In the genomic region with DNA sequence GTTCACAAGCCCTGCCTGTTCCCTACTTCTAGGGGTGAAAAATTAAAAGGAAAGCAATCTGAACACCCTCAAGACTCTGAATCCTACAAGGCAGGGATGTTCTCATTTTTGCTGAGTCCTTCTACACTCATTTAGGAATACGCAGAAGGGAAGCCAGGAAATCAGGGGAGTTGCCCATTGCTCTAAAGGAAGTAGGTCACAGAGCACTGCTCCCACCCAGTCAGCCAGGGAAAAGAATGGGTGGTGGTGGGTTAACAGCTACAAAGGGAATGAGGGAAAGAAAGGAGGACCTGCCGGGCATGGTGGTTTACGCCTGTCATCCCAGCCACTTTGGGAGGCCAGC, we compare ENCODE assay signal across 8 cellular contexts. TPM values are rescaled to one million over a fixed set of nuclear protein-coding genes. Genes with fewer than 3 reads are reported as not detected.
DNase-seq lines count a peak whose midpoint lies in the region; TF ChIP-seq lines count a peak whose summit lies in the region.

No MANE protein-coding gene starts in this region.

- no peaks in the 10 kb centered on the region for H3K27me3 ChIP-seq in HUES48 (ENCODE audit: control insufficient read depth, insufficient read depth, low read length)
- peaks cover 0 to 3% (median 0%) of the 10 kb centered on the region in 4 donors for H3K27me3 ChIP-seq in liver (ENCODE audit: control insufficient read depth in 4 of 4, insufficient read depth in 4 of 4, low read length in 3 of 4)

- H3K36me3 ChIP-seq in HUES48 (ENCODE audit: control insufficient read depth, insufficient read depth, low read length) = no peaks in the 10 kb centered on the region
- H3K36me3 ChIP-seq in liver (ENCODE audit: control insufficient read depth in 4 of 4, insufficient read depth in 3 of 4, low read depth in 1 of 4, low read length in 3 of 4) = no peaks in the 10 kb centered on the region

- H3K9me3 Mint-ChIP-seq in chondrocyte (ENCODE audit: low read depth) = no peaks in the 10 kb centered on the region

- peaks cover 82% of the 10 kb centered on the region for H3K4me1 Mint-ChIP-seq in chondrocyte (ENCODE audit: low read depth)

- 54% methylated on average over 3 of the region's 3 CpGs for WGBS in liver

- H3K27ac Mint-ChIP-seq in chondrocyte (ENCODE audit: unreplicated experiment) = peak overlapping the region; percentile 96

- no peak for TF ChIP-seq RAD21 in liver (IDR thresholded peaks at IDR 0.05)

- DNase-seq in chondrocyte (ENCODE audit: low spot score) (no peak), AG08395 (ENCODE audit: low spot score) (no peak), NCI-H446 (lab: John Stamatoyannopoulos, UW) (no peak), NOMO-1 (lab: John Stamatoyannopoulos, UW; ENCODE audit: unreplicated experiment in 2 of 2) (no peak)
- no peak for DNase-seq in stimulated activated naive CD4-positive, alpha-beta T cell (lab: John Stamatoyannopoulos, UW)

- H3K4me3 Mint-ChIP-seq in chondrocyte (ENCODE audit: unreplicated experiment) = peak overlapping the region; percentile 40

- H3K9me3 ChIP-seq in HUES48 (ENCODE audit: control insufficient read depth, insufficient read depth, low read length) = no peaks in the 10 kb centered on the region
- H3K9me3 ChIP-seq in liver (ENCODE audit: control insufficient read depth in 4 of 4, low read length in 3 of 4) = no peaks in the 10 kb centered on the region

- peak overlapping the region; percentile 95 for H3K27ac ChIP-seq in HUES48 (ENCODE audit: low read depth, low read length)
- peak overlapping the region; percentile 4 to 39 for H3K27ac ChIP-seq in liver (ENCODE audit: low read depth in 1 of 2, low read length in 2 of 2)
- peak overlapping the region; percentile 65 for H3K27ac ChIP-seq in temporal lobe (ENCODE audit: low read depth, low read length)

- H3K9ac ChIP-seq in HUES48 (ENCODE audit: low read depth, low read length) = no peak overlapping the region
- peak overlapping the region in 1 of 2 donors; percentile 7 for H3K9ac ChIP-seq in liver (ENCODE audit: low read depth in 1 of 2, low read length in 2 of 2)

- H3K27me3 Mint-ChIP-seq in chondrocyte (ENCODE audit: low read depth) = no peaks in the 10 kb centered on the region

- no peak for TF ChIP-seq CTCF in chondrocyte (IDR thresholded peaks at IDR 0.05)
- no peak for TF ChIP-seq CTCF in liver (IDR thresholded peaks at IDR 0.05; ENCODE audit: low read depth, low read length, missing input control)

- no peaks in the 10 kb centered on the region for H3K36me3 Mint-ChIP-seq in chondrocyte (ENCODE audit: low read depth)

- H3K4me3 ChIP-seq in HUES48 (ENCODE audit: low read depth, low read length) (no peak overlapping the region), liver (ENCODE audit: low read depth in 1 of 3, low read length in 3 of 3) (no peak overlapping the region)

- peaks cover 31% of the 10 kb centered on the region for H3K4me1 ChIP-seq in HUES48 (ENCODE audit: control insufficient read depth, insufficient read depth, low read length)
- H3K4me1 ChIP-seq in liver (ENCODE audit: control insufficient read depth in 4 of 4, insufficient read depth in 4 of 4, low read length in 3 of 4) = peaks cover 0 to 22% (median 13%) of the 10 kb centered on the region in 4 donors

TF ChIP-seq in liver, 16 proteins besides CTCF, POLR2A, EP300 and RAD21:
- TF ChIP-seq YY1 (IDR thresholded peaks at IDR 0.05) (no peak), NR2F2 (IDR thresholded peaks at IDR 0.05) (no peak), SP1 (IDR thresholded peaks at IDR 0.05) (no peak), TAF1 (conservative IDR thresholded peaks at IDR 0.05) (no peak), RXRA (IDR thresholded peaks at IDR 0.05) (no peak), FOXA1 (IDR thresholded peaks at IDR 0.05) (no peak), GABPA (IDR thresholded peaks at IDR 0.05 in 1 of 2, conservative IDR thresholded peaks at IDR 0.05 in 1 of 2) (no peak), EGR1 (IDR thresholded peaks at IDR 0.05; ENCODE audit: low read depth in 2 of 2) (no peak)
- TF ChIP-seq, protein P1, sequence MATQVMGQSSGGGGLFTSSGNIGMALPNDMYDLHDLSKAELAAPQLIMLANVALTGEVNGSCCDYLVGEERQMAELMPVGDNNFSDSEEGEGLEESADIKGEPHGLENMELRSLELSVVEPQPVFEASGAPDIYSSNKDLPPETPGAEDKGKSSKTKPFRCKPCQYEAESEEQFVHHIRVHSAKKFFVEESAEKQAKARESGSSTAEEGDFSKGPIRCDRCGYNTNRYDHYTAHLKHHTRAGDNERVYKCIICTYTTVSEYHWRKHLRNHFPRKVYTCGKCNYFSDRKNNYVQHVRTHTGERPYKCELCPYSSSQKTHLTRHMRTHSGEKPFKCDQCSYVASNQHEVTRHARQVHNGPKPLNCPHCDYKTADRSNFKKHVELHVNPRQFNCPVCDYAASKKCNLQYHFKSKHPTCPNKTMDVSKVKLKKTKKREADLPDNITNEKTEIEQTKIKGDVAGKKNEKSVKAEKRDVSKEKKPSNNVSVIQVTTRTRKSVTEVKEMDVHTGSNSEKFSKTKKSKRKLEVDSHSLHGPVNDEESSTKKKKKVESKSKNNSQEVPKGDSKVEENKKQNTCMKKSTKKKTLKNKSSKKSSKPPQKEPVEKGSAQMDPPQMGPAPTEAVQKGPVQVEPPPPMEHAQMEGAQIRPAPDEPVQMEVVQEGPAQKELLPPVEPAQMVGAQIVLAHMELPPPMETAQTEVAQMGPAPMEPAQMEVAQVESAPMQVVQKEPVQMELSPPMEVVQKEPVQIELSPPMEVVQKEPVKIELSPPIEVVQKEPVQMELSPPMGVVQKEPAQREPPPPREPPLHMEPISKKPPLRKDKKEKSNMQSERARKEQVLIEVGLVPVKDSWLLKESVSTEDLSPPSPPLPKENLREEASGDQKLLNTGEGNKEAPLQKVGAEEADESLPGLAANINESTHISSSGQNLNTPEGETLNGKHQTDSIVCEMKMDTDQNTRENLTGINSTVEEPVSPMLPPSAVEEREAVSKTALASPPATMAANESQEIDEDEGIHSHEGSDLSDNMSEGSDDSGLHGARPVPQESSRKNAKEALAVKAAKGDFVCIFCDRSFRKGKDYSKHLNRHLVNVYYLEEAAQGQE (IDR thresholded peaks at IDR 0.05) = no peak

RNA-seq across cellular contexts. Expression of a gene that starts 2.4 kb away (rescaled TPM):
- total RNA-seq in chondrocyte = 52.2 to 58.7 TPM (median 52.4 TPM) in 3 replicates
- total RNA-seq in liver = 1 to 10 TPM; 2.6 to 4.4 TPM
- polyA plus RNA-seq in liver = 1 to 10 TPM; 1.7 to 3.4 TPM
- 25.8 TPM for total RNA-seq in temporal lobe

Comparison
In these comparisons a context has a peak if more than half of its experiments do, and no peak if none do; other contexts are left out.
1. H3K27ac ChIP-seq: peak in every context shown above with its lines; median percentile 95 in HUES48; 65 in temporal lobe; 22 in liver.